Comparison of ENCODE assay signal across 23 cellular contexts in genomic region chr6:90019216-90019615, GRCh38.
"Had no signal": no experiment of that assay in that cellular context is flagged by ENCODE, and none has a peak within 500 bp of the region (broad histone marks: within the 10 kb centered on the region; RNA-seq: fewer than 3 reads in every experiment).

No MANE protein-coding gene starts in this region.

- DNase-seq: activated CD4-positive, alpha-beta memory T cell treated with anti-CD3 and anti-CD28 coated beads for 36 hours; activated CD4-positive, alpha-beta T cell treated with anti-CD3 and anti-CD28 coated beads for 48 hours; activated CD8-positive, alpha-beta memory T cell treated with anti-CD3 and anti-CD28 coated beads, Interleukin-2, amount 10 ng/mL, durations not matched to agents 7 days and 5 days; activated naive CD4-positive, alpha-beta T cell treated with Interleukin-2 at 50 U/mL for 16 hours; activated T-cell treated with anti-CD3 and anti-CD28 coated beads for 4 hours; adrenal gland; brain microvascular endothelial cell; caudate nucleus; esophagus squamous epithelium; gastrocnemius medialis; hippocampal formation; kidney glomerular epithelial cell; left lung; ovary; stimulated activated CD4-positive, alpha-beta T cell treated with anti-CD3 and anti-CD28 coated beads, Interleukin-2, amount 100 ng/mL, for 48 hours; stimulated activated naive CD4-positive, alpha-beta T cell treated with Interleukin-2 at 50 U/mL for 16 hours; SW 1271; T-helper 17 cell; upper lobe of right lung had no signal

- H3K27me3 ChIP-seq: adrenal gland, ascending aorta, brain microvascular endothelial cell, esophagus squamous epithelium, gastrocnemius medialis, left lung, neutrophil, ovary, upper lobe of right lung had no signal

- H3K9me3 Mint-ChIP-seq: activated CD4-positive, alpha-beta memory T cell treated with anti-CD3 and anti-CD28 coated beads for 36 hours had no signal

- H3K9me3 ChIP-seq: adrenal gland, ascending aorta, esophagus squamous epithelium, gastrocnemius medialis, left lung, neutrophil, ovary, prostate gland, upper lobe of right lung had no signal

- H3K27ac ChIP-seq: adrenal gland, ascending aorta, brain microvascular endothelial cell, esophagus squamous epithelium, gastrocnemius medialis, left lung, neutrophil, ovary, prostate gland, upper lobe of right lung had no signal

- H3K27ac Mint-ChIP-seq: activated CD4-positive, alpha-beta memory T cell treated with anti-CD3 and anti-CD28 coated beads for 36 hours; activated CD8-positive, alpha-beta memory T cell treated with anti-CD3 and anti-CD28 coated beads, Interleukin-2, amount 10 ng/mL, durations not matched to agents 7 days and 5 days; nephron; T-helper 17 cell had no signal

- H3K4me3 Mint-ChIP-seq: activated CD4-positive, alpha-beta memory T cell treated with anti-CD3 and anti-CD28 coated beads for 36 hours; activated CD8-positive, alpha-beta memory T cell treated with anti-CD3 and anti-CD28 coated beads, Interleukin-2, amount 10 ng/mL, durations not matched to agents 7 days and 5 days; nephron; T-helper 17 cell had no signal

- H3K27me3 Mint-ChIP-seq: activated CD4-positive, alpha-beta memory T cell treated with anti-CD3 and anti-CD28 coated beads for 36 hours; activated CD8-positive, alpha-beta memory T cell treated with anti-CD3 and anti-CD28 coated beads, Interleukin-2, amount 10 ng/mL, durations not matched to agents 7 days and 5 days; T-helper 17 cell had no signal

- ATAC-seq: activated CD8-positive, alpha-beta memory T cell treated with anti-CD3 and anti-CD28 coated beads, Interleukin-2, amount 10 ng/mL, durations not matched to agents 7 days and 5 days; gastrocnemius medialis; left lung; T-helper 17 cell; upper lobe of right lung had no signal
